Comparison of ENCODE assay signal across 31 cellular contexts in the genomic region with DNA sequence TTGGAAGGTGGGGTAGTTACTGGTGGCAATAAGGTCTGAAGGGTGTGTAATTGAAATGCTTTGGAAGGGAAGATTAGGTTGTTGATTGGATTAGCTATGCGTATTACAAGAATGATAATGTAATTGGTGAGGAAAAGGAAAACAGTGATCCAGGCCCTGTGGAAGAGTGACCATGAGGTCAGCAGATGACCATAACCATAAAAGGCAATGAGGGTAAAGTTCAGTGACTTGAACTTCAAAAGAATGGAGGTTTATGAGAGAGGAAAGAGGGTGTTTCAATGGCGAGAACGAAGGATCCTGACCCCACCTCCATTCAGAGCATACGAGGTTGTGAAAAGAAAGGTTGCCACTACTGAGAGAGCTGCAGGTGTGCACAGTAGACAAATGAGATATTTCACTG.
"Had no signal": no experiment of that assay in that cellular context is flagged by ENCODE, and none has a peak within 500 bp of the region (broad histone marks: within the 10 kb centered on the region; RNA-seq: fewer than 3 reads in every experiment).

No MANE protein-coding gene starts in this region.

- H3K4me1 ChIP-seq: ascending aorta had no signal

- H3K27me3 ChIP-seq: ascending aorta, cardiac muscle cell had no signal

- FAIRE-seq: TTC549 had no signal

- H3K4me3 ChIP-seq: ascending aorta, cardiac muscle cell had no signal

- H3K27ac ChIP-seq: ascending aorta, cardiac muscle cell, VCaP had no signal

- ATAC-seq: activated CD8-positive, alpha-beta T cell treated with anti-CD3 and anti-CD28 coated beads for 36 hours; activated naive CD8-positive, alpha-beta T cell treated with anti-CD3 and anti-CD28 coated beads, Interleukin-2, amount 50 U/mL, for 24 hours; activated T-cell treated with anti-CD3 and anti-CD28 coated beads, Interleukin-2, amount 50 U/mL, for 4 hours; activated T-cell treated with anti-CD3 and anti-CD28 coated beads, Interleukin-2, amount 50 U/mL, for 72 hours; activated T-helper 17 cell treated with anti-CD3 and anti-CD28 coated beads, Interleukin-2, amount 50 U/mL, for 72 hours had no signal

- DNase-seq: activated B cell treated with CpG ODN at 0.5 μM for 24 hours; activated CD4-positive, alpha-beta memory T cell treated with anti-CD3 and anti-CD28 coated beads for 36 hours; activated CD4-positive, alpha-beta T cell treated with anti-CD3 and anti-CD28 coated beads for 4 hours; activated CD4-positive, alpha-beta T cell treated with anti-CD3 and anti-CD28 coated beads, Interleukin-2, amount 10 ng/mL, durations not matched to agents 24 days and 14 days; activated CD4-positive, alpha-beta T cell treated with anti-CD3 and anti-CD28 coated beads, Interleukin-2, amount 50 U/mL, for 1 hour; activated CD4-positive, alpha-beta T cell treated with anti-CD3 and anti-CD28 coated beads, Interleukin-2, amount 50 U/mL, for 4 hours; activated CD4-positive, CD25-positive, alpha-beta regulatory T cell treated with anti-CD3 and anti-CD28 coated beads, Interleukin-2, amount 50 U/mL, for 72 hours; activated CD8-positive, alpha-beta memory T cell treated with anti-CD3 and anti-CD28 coated beads, Interleukin-2, amount 50 U/mL, for 4 hours; activated CD8-positive, alpha-beta T cell treated with anti-CD3 and anti-CD28 coated beads for 36 hours; activated effector memory CD4-positive, alpha-beta T cell treated with anti-CD3 and anti-CD28 coated beads, Interleukin-2, amount 50 U/mL, for 16 hours; activated gamma-delta T cell treated with Interleukin-2 at 50 U/mL for 16 hours; activated naive CD4-positive, alpha-beta T cell; activated naive CD4-positive, alpha-beta T cell treated with anti-CD3 and anti-CD28 coated beads, Interleukin-2, amount 10 ng/mL, durations not matched to agents 7 days and 5 days; activated naive CD8-positive, alpha-beta T cell treated with anti-CD3 and anti-CD28 coated beads, Interleukin-2, amount 10 ng/mL, durations not matched to agents 7 days and 5 days; activated naive CD8-positive, alpha-beta T cell treated with anti-CD3 and anti-CD28 coated beads, Interleukin-2, amount 50 U/mL, for 24 hours; activated T-cell treated with anti-CD3 and anti-CD28 coated beads for 4 hours; activated T-cell treated with anti-CD3 and anti-CD28 coated beads, Interleukin-2, amount 50 U/mL, for 1 hour; activated T-cell treated with anti-CD3 and anti-CD28 coated beads, Interleukin-2, amount 50 U/mL, for 4 hours; activated T-cell treated with anti-CD3 and anti-CD28 coated beads, Interleukin-2, amount 50 U/mL, for 72 hours; amygdala; anterior cingulate cortex; caudate nucleus; cerebellar nuclear complex; T-helper 1 cell; T-helper 2 cell; T-helper 9 cell had no signal

- H3K9me3 ChIP-seq: ascending aorta had no signal

- H3K36me3 ChIP-seq: ascending aorta, cardiac muscle cell had no signal
